ENCODE assay signal across 1 cellular context in the genomic region with DNA sequence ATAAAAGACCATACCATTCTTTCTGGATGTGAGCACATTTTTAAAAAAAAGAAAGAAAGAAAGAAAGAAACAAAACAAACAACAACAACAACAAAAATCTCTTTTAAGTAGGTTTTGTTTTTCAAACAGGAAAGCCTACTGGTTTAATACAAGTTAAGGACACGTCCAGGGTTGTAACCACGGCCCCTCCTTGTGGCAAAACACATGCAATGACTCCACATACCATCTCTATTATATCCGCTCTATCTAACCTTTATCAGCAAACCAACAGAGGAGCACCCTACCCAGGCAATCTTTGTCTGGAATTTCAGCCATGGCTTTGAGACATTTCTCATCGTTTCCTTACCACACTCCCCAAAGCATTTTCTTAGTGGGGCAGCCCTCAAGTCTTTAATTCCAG.
TF ChIP-seq lines count a peak whose summit lies in the region.

No MANE protein-coding gene starts in this region.

TF ChIP-seq in endothelial cell of umbilical vein, 7 proteins besides CTCF, POLR2A, EP300 and RAD21 (continued from another document):
- TF ChIP-seq, protein P1, sequence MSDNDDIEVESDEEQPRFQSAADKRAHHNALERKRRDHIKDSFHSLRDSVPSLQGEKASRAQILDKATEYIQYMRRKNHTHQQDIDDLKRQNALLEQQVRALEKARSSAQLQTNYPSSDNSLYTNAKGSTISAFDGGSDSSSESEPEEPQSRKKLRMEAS (IDR thresholded peaks at IDR 0.05; ENCODE audit: insufficient read depth, insufficient read length): no peak
